ENCODE assay signal across 19 cellular contexts in genomic region chr6:84653027-84653551, GRCh38.
"Had no signal": no experiment of that assay in that cellular context is flagged by ENCODE, and none has a peak within 500 bp of the region (broad histone marks: within the 10 kb centered on the region; RNA-seq: fewer than 3 reads in every experiment).

No MANE protein-coding gene starts in this region.

- ATAC-seq: activated T-cell treated with anti-CD3 and anti-CD28 coated beads, Interleukin-2, amount 50 U/mL, for 72 hours; foreskin keratinocyte; pancreas; right lobe of liver; upper lobe of right lung had no signal

- H3K4me1 ChIP-seq: foreskin keratinocyte, pancreas, right lobe of liver, upper lobe of right lung had no signal

- H3K27ac ChIP-seq: epithelial cell of prostate, foreskin keratinocyte, hepatocyte, pancreas, right lobe of liver, upper lobe of right lung, WERI-Rb-1 had no signal

- H3K4me3 ChIP-seq: hepatocyte, pancreas, right lobe of liver, upper lobe of right lung had no signal

- H3K27me3 ChIP-seq: foreskin keratinocyte, hepatocyte, pancreas, right lobe of liver, upper lobe of right lung had no signal

- DNase-seq: activated CD4-positive, alpha-beta T cell treated with anti-CD3 and anti-CD28 coated beads for 1 hour; activated CD8-positive, alpha-beta memory T cell treated with anti-CD3 and anti-CD28 coated beads for 24 hours; activated CD8-positive, alpha-beta memory T cell treated with anti-CD3 and anti-CD28 coated beads, Interleukin-2, amount 50 U/mL, for 48 hours; activated effector memory CD4-positive, alpha-beta T cell treated with anti-CD3 and anti-CD28 coated beads, Interleukin-2, amount 50 U/mL, for 16 hours; activated naive CD4-positive, alpha-beta T cell treated with anti-CD3 and anti-CD28 coated beads, Interleukin-2, amount 50 U/mL, for 16 hours; activated T-cell treated with anti-CD3 and anti-CD28 coated beads, Interleukin-2, amount 50 U/mL, for 72 hours; aorta; naive B cell; pancreas; right lobe of liver; stimulated activated CD4-positive, alpha-beta T cell treated with anti-CD3 and anti-CD28 coated beads, Interleukin-1b, Interleukin-23, amount 100 ng/mL, for 48 hours; stimulated activated CD8-positive, alpha-beta memory T cell treated with anti-CD3 and anti-CD28 coated beads, Interleukin-4, amount 100 ng/mL, for 48 hours; stimulated activated naive CD4-positive, alpha-beta T cell; T-helper 2 cell; upper lobe of right lung; WERI-Rb-1 had no signal

- H3K36me3 ChIP-seq: pancreas, right lobe of liver, upper lobe of right lung, WERI-Rb-1 had no signal

- H3K4me2 ChIP-seq: hepatocyte had no signal

- H3K9me3 ChIP-seq: pancreas, right lobe of liver, upper lobe of right lung had no signal

- H2AFZ ChIP-seq: hepatocyte had no signal

- H3K79me2 ChIP-seq: hepatocyte had no signal
